Comparison of ENCODE assay signal across 8 cellular contexts in genomic region chr9:121861501-121862180, GRCh38.
DNase-seq lines count a peak whose midpoint lies in the region; ATAC-seq and TF ChIP-seq lines count a peak whose summit lies in the region.

No MANE protein-coding gene starts in this region.

- no peaks in the 10 kb centered on the region for H3K27me3 Mint-ChIP-seq in effector memory CD8-positive, alpha-beta T cell

- ATAC-seq in body of pancreas, result peak; percentile 45
- no peak for ATAC-seq in effector memory CD8-positive, alpha-beta T cell (replicated peaks)
- no peak for ATAC-seq in GM18868 (IDR thresholded peaks at IDR 0.05; ENCODE audit: unreplicated experiment)

- no peak for DNase-seq in AG10803 (ENCODE audit: low read depth)
- peak in 52 of 76 experiments; percentile 3 to 55 (median 26) for DNase-seq in HUDEP-2 (lab: John Stamatoyannopoulos, UW; ENCODE audit: unreplicated experiment in 76 of 76)
- DNase-seq in body of pancreas, result peak in 1 of 4 donors; percentile 21
- DNase-seq in left kidney (ENCODE audit: low read depth, low spot score), result peak; percentile 59
- no peak for DNase-seq in NCI-H187 (lab: John Stamatoyannopoulos, UW)
- DNase-seq in central memory CD4-positive, alpha-beta T cell, result no peak
- DNase-seq in effector memory CD8-positive, alpha-beta T cell, result no peak

- H3K9me3 ChIP-seq in body of pancreas, result no peaks in the 10 kb centered on the region

- H3K27ac ChIP-seq in body of pancreas, result no peak overlapping the region

- H3K4me1 Mint-ChIP-seq in effector memory CD8-positive, alpha-beta T cell (ENCODE audit: low read depth in 2 of 2), result no peaks in the 10 kb centered on the region

- no peaks in the 10 kb centered on the region for H3K9me3 Mint-ChIP-seq in effector memory CD8-positive, alpha-beta T cell

- H3K4me3 ChIP-seq in AG10803 (ENCODE audit: low read length) (no peak overlapping the region), body of pancreas (no peak overlapping the region)

- no peaks in the 10 kb centered on the region for H3K27me3 ChIP-seq in body of pancreas

- H3K36me3 Mint-ChIP-seq in effector memory CD8-positive, alpha-beta T cell (ENCODE audit: insufficient read depth), result no peaks in the 10 kb centered on the region

- no peak overlapping the region for H3K27ac Mint-ChIP-seq in effector memory CD8-positive, alpha-beta T cell

- H3K4me3 Mint-ChIP-seq in effector memory CD8-positive, alpha-beta T cell, result no peak overlapping the region

- TF ChIP-seq CTCF in AG10803 (conservative IDR thresholded peaks at IDR 0.05; ENCODE audit: low read length), result peak; percentile 50
- peak in 4 of 7 experiments; percentile 24 to 37 (median 34) for TF ChIP-seq CTCF in body of pancreas (IDR thresholded peaks at IDR 0.05)

- no peaks in the 10 kb centered on the region for H3K4me1 ChIP-seq in body of pancreas

- no peaks in the 10 kb centered on the region for H3K36me3 ChIP-seq in body of pancreas (replicated peaks in 1 of 2; ENCODE audit: insufficient read depth in 1 of 2, low read depth in 2 of 2)

- intact Hi-C loops in body of pancreas (cut with DNase I), result no loop called here

- no peak for TF ChIP-seq POLR2A in body of pancreas (IDR thresholded peaks at IDR 0.05)

- WGBS in body of pancreas, 2 donors, result 72% methylated on average over 4 of the region's 4 CpGs; no CpG with 5 or more reads in 1 of the 2 donors

Comparison
In these comparisons a context has a peak if more than half of its experiments do, and no peak if none do; other contexts are left out.
1. DNase-seq: peak in HUDEP-2 (52 of 76) and left kidney (single experiment); none in AG10803 (single experiment), NCI-H187 (0 of 2), central memory CD4-positive, alpha-beta T cell (single experiment) and effector memory CD8-positive, alpha-beta T cell (0 of 3).